ENCODE assay signal across 2 cellular contexts in genomic region chr4:184447664-184448063, GRCh38.
TF ChIP-seq lines count a peak whose summit lies in the region.

No MANE protein-coding gene starts in this region.

TF ChIP-seq in GM12878, 131 proteins besides CTCF, POLR2A, EP300 and RAD21:
- no peak for TF ChIP-seq CHD1 (IDR thresholded peaks at IDR 0.05; ENCODE audit: low read depth, low read length)
- TF ChIP-seq SP1 (IDR thresholded peaks at IDR 0.05; ENCODE audit: low read depth, low read length) = no peak
- TF ChIP-seq HDGF (IDR thresholded peaks at IDR 0.05) = no peak
- TF ChIP-seq ZBED1 (IDR thresholded peaks at IDR 0.05; ENCODE audit: borderline replicate concordance) = no peak
- TF ChIP-seq NFIC (IDR thresholded peaks at IDR 0.05; ENCODE audit: low read depth, low read length) = no peak
- no peak for TF ChIP-seq EZH2 (IDR thresholded peaks at IDR 0.05; ENCODE audit: borderline replicate concordance, control insufficient read depth, low read depth, low read length)
- no peak for TF ChIP-seq SPI1 (IDR thresholded peaks at IDR 0.05; ENCODE audit: borderline replicate concordance, insufficient read depth, low read depth, low read length)
- no peak for TF ChIP-seq BCL3 (IDR thresholded peaks at IDR 0.05; ENCODE audit: borderline replicate concordance, insufficient read depth, low read depth, low read length, poor library complexity, severe bottlenecking)
- TF ChIP-seq SUPT20H (IDR thresholded peaks at IDR 0.05; ENCODE audit: borderline replicate concordance, control insufficient read depth, low read depth, low read length) = no peak

TF ChIP-seq in SK-N-SH, 30 proteins besides CTCF, POLR2A, EP300 and RAD21:
- TF ChIP-seq RXRA (IDR thresholded peaks at IDR 0.05; ENCODE audit: borderline replicate concordance, low read depth) = no peak
- no peak for TF ChIP-seq SMC3 (IDR thresholded peaks at IDR 0.05; ENCODE audit: low read depth, low read length)
- no peak for TF ChIP-seq EZH2phosphoT487 (IDR thresholded peaks at IDR 0.05; ENCODE audit: borderline replicate concordance, low read depth)
- TF ChIP-seq USF1 (IDR thresholded peaks at IDR 0.05; ENCODE audit: borderline replicate concordance, low read depth) = no peak
- TF ChIP-seq IRF3 (IDR thresholded peaks at IDR 0.05; ENCODE audit: low read depth, low read length) = no peak
- no peak for TF ChIP-seq TAF1 (IDR thresholded peaks at IDR 0.05; ENCODE audit: borderline replicate concordance, low read depth, low read length)
- no peak for TF ChIP-seq GABPA (IDR thresholded peaks at IDR 0.05; ENCODE audit: low read depth)
- no peak for TF ChIP-seq SIN3A (IDR thresholded peaks at IDR 0.05; ENCODE audit: borderline replicate concordance, low read depth, low read length)
- no peak for TF ChIP-seq RFX5 (IDR thresholded peaks at IDR 0.05; ENCODE audit: low read length)
- TF ChIP-seq ELF1 (IDR thresholded peaks at IDR 0.05) = no peak
- TF ChIP-seq ZBTB33 (IDR thresholded peaks at IDR 0.05; ENCODE audit: borderline replicate concordance, low read depth) = no peak
- no peak for TF ChIP-seq RCOR1 (IDR thresholded peaks at IDR 0.05; ENCODE audit: low read length)
- no peak for TF ChIP-seq TEAD4 (IDR thresholded peaks at IDR 0.05; ENCODE audit: borderline replicate concordance, insufficient read depth)
- TF ChIP-seq POLR2AphosphoS5 (IDR thresholded peaks at IDR 0.05; ENCODE audit: low read depth, low read length) = no peak
- TF ChIP-seq FOXJ3 (CRISPR knock-in tag; IDR thresholded peaks at IDR 0.05) = no peak
- TF ChIP-seq FOXM1 (IDR thresholded peaks at IDR 0.05; ENCODE audit: low read depth) = no peak
